ENCODE assay signal across 1 cellular context in genomic region chr19:1113278-1113985, GRCh38.
TF ChIP-seq lines count a peak whose summit lies in the region.

No MANE protein-coding gene starts in this region.

TF ChIP-seq in HEK293, 187 proteins besides CTCF, POLR2A, EP300 and RAD21 (continued from another document):
- TF ChIP-seq ZNF391 (tag by site-specific recombination; IDR thresholded peaks at IDR 0.05; ENCODE audit: borderline replicate concordance, low read depth) (no peak), ZNF510 (tag by site-specific recombination; IDR thresholded peaks at IDR 0.05; ENCODE audit: insufficient replicate concordance) (no peak), OVOL3 (tag by site-specific recombination; IDR thresholded peaks at IDR 0.05) (no peak), ZBTB44 (tag by site-specific recombination; IDR thresholded peaks at IDR 0.05) (no peak), ZBTB17 (tag by site-specific recombination; IDR thresholded peaks at IDR 0.05) (peak; percentile 41; the same call in 1 of the 2 replicates), ZNF530 (tag by site-specific recombination; IDR thresholded peaks at IDR 0.05; ENCODE audit: low read depth) (no peak), AEBP2 (tag by site-specific recombination; IDR thresholded peaks at IDR 0.05; ENCODE audit: borderline replicate concordance) (no peak), ZNF311 (tag by site-specific recombination; IDR thresholded peaks at IDR 0.05; ENCODE audit: borderline replicate concordance) (no peak), ZNF24 (tag by site-specific recombination; IDR thresholded peaks at IDR 0.05) (no peak), MYNN (tag by site-specific recombination; IDR thresholded peaks at IDR 0.05; ENCODE audit: borderline replicate concordance) (no peak), ZNF366 (tag by site-specific recombination; conservative IDR thresholded peaks at IDR 0.05) (no peak), ZNF558 (tag by site-specific recombination; IDR thresholded peaks at IDR 0.05) (no peak), ZNF239 (tag by site-specific recombination; IDR thresholded peaks at IDR 0.05) (no peak), ZBTB21 (tag by site-specific recombination; IDR thresholded peaks at IDR 0.05) (0 out of 2 replicates have a peak, but pooled peaks have one; percentile 23), SP3 (tag by site-specific recombination; IDR thresholded peaks at IDR 0.05) (peak; percentile 90), ZBTB11 (tag by site-specific recombination; conservative IDR thresholded peaks at IDR 0.05; ENCODE audit: low read depth) (no peak), GLI2 (tag by site-specific recombination; IDR thresholded peaks at IDR 0.05; ENCODE audit: borderline replicate concordance, low read depth) (no peak), ZNF544 (tag by site-specific recombination; IDR thresholded peaks at IDR 0.05) (no peak), HIC1 (tag by site-specific recombination; IDR thresholded peaks at IDR 0.05) (peak; percentile 38; the same call in 1 of the 2 replicates), ZNF707 (tag by site-specific recombination; IDR thresholded peaks at IDR 0.05) (no peak), SP2 (tag by site-specific recombination; IDR thresholded peaks at IDR 0.05) (peak; percentile 90), BCL6B (tag by site-specific recombination; IDR thresholded peaks at IDR 0.05) (no peak), ZBTB1 (tag by site-specific recombination; IDR thresholded peaks at IDR 0.05) (no peak), ZNF654 (tag by site-specific recombination; IDR thresholded peaks at IDR 0.05; ENCODE audit: low read depth) (peak; percentile 64), KLF17 (tag by site-specific recombination; IDR thresholded peaks at IDR 0.05) (peak; percentile 85; the same call in 1 of the 2 replicates), RBAK (tag by site-specific recombination; IDR thresholded peaks at IDR 0.05) (no peak), ZNF791 (tag by site-specific recombination; IDR thresholded peaks at IDR 0.05) (no peak), PBX3 (CRISPR knock-in tag; IDR thresholded peaks at IDR 0.05) (no peak), ZNF549 (tag by site-specific recombination; IDR thresholded peaks at IDR 0.05) (no peak), ZNF114 (tag by site-specific recombination; IDR thresholded peaks at IDR 0.05) (no peak), HOXC10 (CRISPR knock-in tag; IDR thresholded peaks at IDR 0.05) (no peak), ZNF169 (tag by site-specific recombination; IDR thresholded peaks at IDR 0.05) (no peak), ZNF223 (tag by site-specific recombination; IDR thresholded peaks at IDR 0.05) (no peak), ZNF174 (tag by site-specific recombination; IDR thresholded peaks at IDR 0.05) (no peak), ZNF580 (tag by site-specific recombination; IDR thresholded peaks at IDR 0.05) (no peak), ZNF660 (tag by site-specific recombination; IDR thresholded peaks at IDR 0.05) (peak; percentile 58; the same call in 1 of the 2 replicates), ZNF350 (tag by site-specific recombination; IDR thresholded peaks at IDR 0.05) (no peak), ZSCAN23 (tag by site-specific recombination; IDR thresholded peaks at IDR 0.05) (no peak), ZNF571 (tag by site-specific recombination; IDR thresholded peaks at IDR 0.05) (no peak), ZNF621 (tag by site-specific recombination; IDR thresholded peaks at IDR 0.05) (no peak), KLF16 (tag by site-specific recombination; IDR thresholded peaks at IDR 0.05) (peak; percentile 98), ZNF629 (tag by site-specific recombination; IDR thresholded peaks at IDR 0.05) (peak; percentile 53), ZNF692 (tag by site-specific recombination; IDR thresholded peaks at IDR 0.05) (0 out of 2 replicates have a peak, but pooled peaks have one; percentile 42), ZNF133 (tag by site-specific recombination; IDR thresholded peaks at IDR 0.05) (no peak), PRDM1 (tag by site-specific recombination; IDR thresholded peaks at IDR 0.05) (no peak), REPIN1 (tag by site-specific recombination; IDR thresholded peaks at IDR 0.05; ENCODE audit: low read depth) (no peak), ZNF266 (tag by site-specific recombination; IDR thresholded peaks at IDR 0.05; ENCODE audit: low read depth) (no peak), ZNF157 (tag by site-specific recombination; IDR thresholded peaks at IDR 0.05) (no peak), ZNF501 (tag by site-specific recombination; IDR thresholded peaks at IDR 0.05) (no peak), ZNF513 (tag by site-specific recombination; IDR thresholded peaks at IDR 0.05) (no peak), YY1 (tag by site-specific recombination; IDR thresholded peaks at IDR 0.05) (no peak), ZNF184 (tag by site-specific recombination; IDR thresholded peaks at IDR 0.05) (no peak), ZNF274 (IDR thresholded peaks at IDR 0.05; ENCODE audit: low read length) (no peak), ZNF274 (tag by site-specific recombination; IDR thresholded peaks at IDR 0.05; ENCODE audit: borderline replicate concordance) (no peak), ZNF701 (tag by site-specific recombination; IDR thresholded peaks at IDR 0.05) (no peak)
TF ChIP-seq in HEK293: peak in this region for 46.
